In genomic region chr2:96548558-96549465, GRCh38 we compare ENCODE assay signal across 25 cellular contexts. TPM values are rescaled to one million over a fixed set of nuclear protein-coding genes. Genes with fewer than 3 reads are reported as not detected.
DNase-seq lines count a peak whose midpoint lies in the region; ATAC-seq and TF ChIP-seq lines count a peak whose summit lies in the region.
"Had no signal": no experiment of that assay in that cellular context is flagged by ENCODE, and none has a peak within 500 bp of the region (broad histone marks: within the 10 kb centered on the region; RNA-seq: fewer than 3 reads in every experiment).

No MANE protein-coding gene starts in this region.

- H3K4me3 ChIP-seq in osteoblast (ENCODE audit: insufficient read depth, low read length) (no peak overlapping the region), upper lobe of left lung (no peak overlapping the region)
- H3K4me3 ChIP-seq: body of pancreas, SJSA1, tibial nerve had no signal

- H4K20me1 ChIP-seq in osteoblast (ENCODE audit: insufficient read depth, low read length) = no peaks in the 10 kb centered on the region

- H3K27me3 ChIP-seq in osteoblast (ENCODE audit: insufficient read depth, low read length) (no peaks in the 10 kb centered on the region), upper lobe of left lung (no peaks in the 10 kb centered on the region)
- H3K27me3 ChIP-seq: body of pancreas, SJSA1, tibial nerve had no signal

- H3K79me2 ChIP-seq in osteoblast (ENCODE audit: insufficient read depth, low read length) = peaks cover 3% of the 10 kb centered on the region

- H3K4me1 Mint-ChIP-seq in T-helper 17 cell = peaks cover 46% of the 10 kb centered on the region

- no peak overlapping the region for H3K4me3 Mint-ChIP-seq in T-helper 17 cell
- H3K4me3 Mint-ChIP-seq: activated CD4-positive, alpha-beta T cell treated with anti-CD3 and anti-CD28 coated beads for 36 hours; activated naive CD8-positive, alpha-beta T cell treated with anti-CD3 and anti-CD28 coated beads, Interleukin-2, amount 50 U/mL, for 24 hours; CD8-positive, alpha-beta T cell; HFFc6; stimulated activated naive CD8-positive, alpha-beta T cell treated with anti-CD3 and anti-CD28 coated beads, Interleukin-15, Interleukin-2, amounts not matched to agents 100 ng/mL and 50 ng/mL, for 24 hours had no signal

- H3K27ac Mint-ChIP-seq in T-helper 17 cell = peak overlapping the region; percentile 43
- H3K27ac Mint-ChIP-seq: activated CD4-positive, alpha-beta T cell treated with anti-CD3 and anti-CD28 coated beads for 36 hours; activated naive CD8-positive, alpha-beta T cell treated with anti-CD3 and anti-CD28 coated beads, Interleukin-2, amount 50 U/mL, for 24 hours; HFFc6; stimulated activated naive CD8-positive, alpha-beta T cell treated with anti-CD3 and anti-CD28 coated beads, Interleukin-15, Interleukin-2, amounts not matched to agents 100 ng/mL and 50 ng/mL, for 24 hours had no signal

- peak overlapping the region; percentile 80; the same call in 1 of the 2 replicates for H3K27ac ChIP-seq in C4-2B
- H3K27ac ChIP-seq in osteoblast (ENCODE audit: low read depth, low read length) = no peak overlapping the region
- no peak overlapping the region for H3K27ac ChIP-seq in upper lobe of left lung
- H3K27ac ChIP-seq: 22Rv1, body of pancreas, SJSA1 had no signal

- WGBS in upper lobe of left lung, 2 donors = 70 to 88% methylated on average over 2 to 23 of the region's 24 CpGs

- H3K9me3 ChIP-seq in T-helper 17 cell (ENCODE audit: control insufficient read depth, low read length, poor library complexity, severe bottlenecking) (no peaks in the 10 kb centered on the region), osteoblast (ENCODE audit: low read depth, low read length) (no peaks in the 10 kb centered on the region), upper lobe of left lung (no peaks in the 10 kb centered on the region)
- H3K9me3 ChIP-seq: body of pancreas, SJSA1, tibial nerve had no signal

- H3K36me3 Mint-ChIP-seq in T-helper 17 cell (ENCODE audit: low read depth) = peaks cover 2% of the 10 kb centered on the region

- no peak for TF ChIP-seq POLR2A in upper lobe of left lung (IDR thresholded peaks at IDR 0.05)

- H3K36me3 ChIP-seq in osteoblast (ENCODE audit: insufficient read depth, low read length) = peaks cover 5% of the 10 kb centered on the region
- H3K36me3 ChIP-seq in upper lobe of left lung = peaks cover 9 to 70% (median 57%) of the 10 kb centered on the region in 4 donors

- TF ChIP-seq CTCF in C4-2B (conservative IDR thresholded peaks at IDR 0.05) (no peak), osteoblast (IDR thresholded peaks at IDR 0.05; ENCODE audit: extremely low read depth, low read depth, low read length) (no peak), upper lobe of left lung (IDR thresholded peaks at IDR 0.05) (no peak)

- peak; percentile 40 for DNase-seq in DMS 273 (lab: John Stamatoyannopoulos, UW; ENCODE audit: unreplicated experiment)
- DNase-seq in DMS 273 treated with DMSO at 0.1 percent for 48 hours (lab: John Stamatoyannopoulos, UW) = no peak
- DNase-seq in T-helper 17 cell = no peak
- peak; percentile 65 for DNase-seq in osteoblast (ENCODE audit: insufficient read length, low spot score, missing footprints)
- DNase-seq in iPS-NIHi7 (ENCODE audit: extremely low spot score) = no peak
- DNase-seq in upper lobe of left lung = no peak
- DNase-seq in hypothalamus (lab: John Stamatoyannopoulos, UW) = no peak
- DNase-seq: activated CD4-positive, alpha-beta T cell treated with anti-CD3 and anti-CD28 coated beads for 36 hours; activated naive CD8-positive, alpha-beta T cell treated with anti-CD3 and anti-CD28 coated beads, Interleukin-2, amount 50 U/mL, for 24 hours; body of pancreas; CD8-positive, alpha-beta T cell; DMS153; effector CD4-positive, alpha-beta T cell; KG1; mesenchymal stem cell; NCI-H146; T-helper 2 cell had no signal

- H3K27me3 Mint-ChIP-seq in T-helper 17 cell = no peaks in the 10 kb centered on the region
- H3K27me3 Mint-ChIP-seq: activated CD4-positive, alpha-beta T cell treated with anti-CD3 and anti-CD28 coated beads for 36 hours; activated naive CD8-positive, alpha-beta T cell treated with anti-CD3 and anti-CD28 coated beads, Interleukin-2, amount 50 U/mL, for 24 hours; stimulated activated naive CD8-positive, alpha-beta T cell treated with anti-CD3 and anti-CD28 coated beads, Interleukin-15, Interleukin-2, amounts not matched to agents 100 ng/mL and 50 ng/mL, for 24 hours had no signal

- peaks cover 14% of the 10 kb centered on the region for H3K4me1 ChIP-seq in osteoblast (ENCODE audit: insufficient read depth, low read length)
- H3K4me1 ChIP-seq in upper lobe of left lung = peaks cover 2 to 14% (median 8%) of the 10 kb centered on the region in 4 donors
- H3K4me1 ChIP-seq: SJSA1 had no signal

- TF ChIP-seq EP300 in upper lobe of left lung (IDR thresholded peaks at IDR 0.05) = no peak

- no peak overlapping the region for H3K4me2 ChIP-seq in osteoblast (ENCODE audit: insufficient read depth, low read length)

- H2AFZ ChIP-seq in osteoblast (ENCODE audit: low read length) = no peak overlapping the region

- ATAC-seq in T-helper 17 cell = no peak
- no peak for ATAC-seq in upper lobe of left lung (ENCODE audit: low FRiP score in 2 of 2)
- ATAC-seq: activated CD4-positive, alpha-beta T cell treated with anti-CD3 and anti-CD28 coated beads for 36 hours; activated naive CD8-positive, alpha-beta T cell treated with anti-CD3 and anti-CD28 coated beads, Interleukin-2, amount 50 U/mL, for 24 hours; CD8-positive, alpha-beta T cell had no signal

RNA-seq across cellular contexts. Expression of gene ARID5A, which starts 12.3 kb away (rescaled TPM):
- total RNA-seq in T-helper 17 cell (100 to 1,000 TPM; 126 to 139 TPM), osteoblast (7.6 and 9.7 TPM in 2 replicates), upper lobe of left lung (10 to 100 TPM; 18.6 to 57.2 (median 39.7) TPM)

RNA-seq across cellular contexts. Expression of gene NEURL3, which starts 43.7 kb away (rescaled TPM):
- total RNA-seq in T-helper 17 cell (under 1 TPM in 1 of 2 donors, not detected in 1; 0.44 TPM), osteoblast (0.29 TPM in 1 of 2 replicates, not detected in the other), upper lobe of left lung (1 to 10 TPM in 2 of 6 donors, under 1 TPM in 1, not detected in 3; 0.61 to 2.6 (median 1.1) TPM)
- total RNA-seq: CD8-positive, alpha-beta T cell; cerebellum; HFFc6; NCI-H460; SJSA1 had no signal

Comparison
In these comparisons a context has a peak if more than half of its experiments do, and no peak if none do; other contexts are left out.
1. DNase-seq: peak in DMS 273 (single experiment) and osteoblast (single experiment); none in DMS 273 treated with DMSO at 0.1 percent for 48 hours (single experiment), T-helper 17 cell (0 of 3), iPS-NIHi7 (single experiment), upper lobe of left lung (0 of 2) and hypothalamus (0 of 51).